In genomic region chr7:35985126-35985754, GRCh38 we compare ENCODE assay signal across 1 cellular context.
TF ChIP-seq lines count a peak whose summit lies in the region.

No MANE protein-coding gene starts in this region.

TF ChIP-seq in SK-N-SH, 30 proteins besides CTCF, POLR2A, EP300 and RAD21 (continued from another document):
- TF ChIP-seq ZBTB33 (IDR thresholded peaks at IDR 0.05; ENCODE audit: borderline replicate concordance, low read depth) (no peak), NRF1 (IDR thresholded peaks at IDR 0.05; ENCODE audit: low read depth, low read length) (peak; percentile 47; the same call in 1 of the 2 replicates), YY1 (IDR thresholded peaks at IDR 0.05; ENCODE audit: low read depth) (no peak)
